In the genomic region with DNA sequence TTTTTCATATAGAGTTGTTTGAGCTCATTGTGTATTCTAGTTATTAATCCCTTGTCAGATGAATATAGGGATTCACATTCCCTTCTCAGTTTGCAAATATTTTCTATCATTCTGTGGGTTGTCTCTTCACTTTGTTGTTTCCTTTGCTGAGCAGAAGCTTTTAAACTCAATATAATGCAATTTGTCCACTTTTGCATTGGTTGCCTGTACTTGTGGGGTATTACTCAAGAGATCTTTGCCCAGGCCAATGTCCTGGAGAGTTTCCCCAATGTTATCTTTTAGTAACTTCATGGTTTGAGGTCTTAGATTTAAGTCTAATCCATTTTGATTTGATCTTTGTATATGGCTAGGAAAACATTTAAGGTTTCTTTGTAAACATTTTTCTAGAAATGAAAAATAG, we compare ENCODE assay signal across 8 cellular contexts.
"Had no signal": no experiment of that assay in that cellular context is flagged by ENCODE, and none has a peak within 500 bp of the region (broad histone marks: within the 10 kb centered on the region; RNA-seq: fewer than 3 reads in every experiment).

No MANE protein-coding gene starts in this region.

- DNase-seq: GDM1, GF-D8 had no signal

- FAIRE-seq: G401.6, GM12878, GM12891, GM12892, GM18507, GM19239 had no signal

- ATAC-seq: GM12878 had no signal

- H3K4me3 ChIP-seq: GM12878 had no signal
